29 cellular contexts compared by ENCODE assay signal in genomic region chr2:85990084-85990483, GRCh38.
DNase-seq lines count a peak whose midpoint lies in the region; ATAC-seq and TF ChIP-seq lines count a peak whose summit lies in the region.
"Had no signal": no experiment of that assay in that cellular context is flagged by ENCODE, and none has a peak within 500 bp of the region (broad histone marks: within the 10 kb centered on the region; RNA-seq: fewer than 3 reads in every experiment).

No MANE protein-coding gene starts in this region.

- H3K79me2 ChIP-seq in H9 (ENCODE audit: insufficient read depth, low read length) (no peaks in the 10 kb centered on the region), mesendoderm (ENCODE audit: control insufficient read depth, insufficient read depth, low read length) (no peaks in the 10 kb centered on the region), MM.1S (ENCODE audit: low read length) (no peaks in the 10 kb centered on the region)

- DNase-seq in H9 (peak; percentile 6), activated B cell treated with CpG ODN at 0.5 μM for 24 hours (no peak), mesendoderm (peak; percentile 69), prostate gland (ENCODE audit: low spot score) (peak; percentile 1), glutamatergic neuron (no peak), MM.1S (no peak), NCI-H524 treated with DMSO at 0.1 percent for 48 hours (lab: John Stamatoyannopoulos, UW) (no peak)
- DNase-seq: activated CD4-positive, alpha-beta memory T cell treated with anti-CD3 and anti-CD28 coated beads for 36 hours; activated CD4-positive, CD25-positive, alpha-beta regulatory T cell; activated effector memory CD4-positive, alpha-beta T cell treated with anti-CD3 and anti-CD28 coated beads, Interleukin-2, amount 50 U/mL, for 16 hours; activated T-cell treated with anti-CD3 and anti-CD28 coated beads for 4 hours; C1 segment of cervical spinal cord; Caco-2; dermis blood vessel endothelial cell; hippocampal formation; Kasumi-1; left colon; NCI-H1694 treated with DMSO at 0.1 percent for 48 hours; occipital lobe; stimulated activated CD4-positive, alpha-beta T cell treated with anti-CD3 and anti-CD28 coated beads, Interleukin-1b, Interleukin-23, amount 100 ng/mL, for 48 hours; stimulated activated CD8-positive, alpha-beta memory T cell treated with anti-CD3 and anti-CD28 coated beads, Interleukin-4, amount 100 ng/mL, for 48 hours; stomach had no signal

- no peak overlapping the region for H3K18ac ChIP-seq in H9 (ENCODE audit: insufficient read length, low read depth, low read length)
- no peak overlapping the region for H3K18ac ChIP-seq in mesendoderm (ENCODE audit: low read length)

- no peaks in the 10 kb centered on the region for H3K23me2 ChIP-seq in H9 (ENCODE audit: insufficient read length, low read depth, low read length, poor library complexity, severe bottlenecking)

- no peak overlapping the region for H2BK20ac ChIP-seq in H9 (ENCODE audit: low read depth, low read length, poor library complexity, severe bottlenecking)

- TF ChIP-seq CTCF in H9 (conservative IDR thresholded peaks at IDR 0.05) (no peak), activated B cell treated with CpG ODN at 0.5 μM for 24 hours (IDR thresholded peaks at IDR 0.05) (no peak), prostate gland (IDR thresholded peaks at IDR 0.05) (no peak), glutamatergic neuron (IDR thresholded peaks at IDR 0.05; ENCODE audit: partially characterized antibody, unreplicated experiment) (no peak), MM.1S (IDR thresholded peaks at IDR 0.05; ENCODE audit: low read length) (no peak)

- H3K27ac ChIP-seq in H9 (ENCODE audit: insufficient read length, low read depth, low read length) (no peak overlapping the region), mesendoderm (ENCODE audit: low read depth, low read length) (no peak overlapping the region), prostate gland (no peak overlapping the region), MM.1S (ENCODE audit: low read length) (no peak overlapping the region)
- H3K27ac ChIP-seq: gastroesophageal sphincter, HL-60, SJSA1, stomach, tibial nerve had no signal

- H2BK5ac ChIP-seq in H9 (ENCODE audit: insufficient read length, low read length): no peak overlapping the region
- no peak overlapping the region for H2BK5ac ChIP-seq in mesendoderm (ENCODE audit: low read length)

- H2BK120ac ChIP-seq in H9 (ENCODE audit: low read depth, low read length, poor library complexity, severe bottlenecking): no peak overlapping the region
- no peak overlapping the region for H2BK120ac ChIP-seq in mesendoderm (ENCODE audit: low read depth, low read length)

- WGBS in H9 (ENCODE audit: extremely low coverage, insufficient read length, low lambda C conversion rate): no CpG with 5 or more reads among the region's 8 CpGs
- WGBS in mesendoderm (ENCODE audit: extremely low coverage, insufficient coverage, low lambda C conversion rate): no CpG with 5 or more reads among the region's 8 CpGs
- 92% methylated on average over 8 of the region's 8 CpGs for WGBS in prostate gland

- H3K9me3 Mint-ChIP-seq in H9 (no peaks in the 10 kb centered on the region), activated B cell treated with CpG ODN at 0.5 μM for 24 hours (no peaks in the 10 kb centered on the region), glutamatergic neuron (ENCODE audit: unreplicated experiment) (no peaks in the 10 kb centered on the region)
- H3K9me3 Mint-ChIP-seq: activated CD4-positive, alpha-beta memory T cell treated with anti-CD3 and anti-CD28 coated beads for 36 hours; central memory CD8-positive, alpha-beta T cell; memory B cell had no signal

- H3K9ac ChIP-seq in H9 (ENCODE audit: extremely low read depth, insufficient read length, low read length): no peak overlapping the region
- H3K9ac ChIP-seq in mesendoderm (ENCODE audit: low read length): no peak overlapping the region
- H3K9ac ChIP-seq in MM.1S (ENCODE audit: low read length): no peak overlapping the region

- no peak overlapping the region for H3K23ac ChIP-seq in H9 (ENCODE audit: insufficient read length, low read depth, low read length)
- no peak overlapping the region for H3K23ac ChIP-seq in mesendoderm (ENCODE audit: low read length)

- CTCF ChIA-PET in activated B cell treated with CpG ODN at 0.5 μM for 24 hours (lab: Charles Lee): interaction anchor here (0.6 to 2.1 kb wide), 2 partner anchors 90 to 402 kb away, joined by 4 to 7 read pairs; no protein-coding TSS in a partner anchor

- H3K27me3 ChIP-seq in H9 (ENCODE audit: insufficient read depth, low read length) (no peaks in the 10 kb centered on the region), mesendoderm (ENCODE audit: insufficient read depth, low read length, poor library complexity) (no peaks in the 10 kb centered on the region), prostate gland (replicated peaks; ENCODE audit: insufficient read depth) (no peaks in the 10 kb centered on the region), MM.1S (replicated peaks; ENCODE audit: insufficient read depth, low read length) (no peaks in the 10 kb centered on the region)
- H3K27me3 ChIP-seq: gastroesophageal sphincter, SJSA1, stomach, tibial nerve had no signal

- no peak overlapping the region for H4K8ac ChIP-seq in H9 (replicated peaks; ENCODE audit: insufficient read length, low read depth, low read length)
- no peak overlapping the region for H4K8ac ChIP-seq in mesendoderm (ENCODE audit: low read depth, low read length)

- H3K4me1 Mint-ChIP-seq in H9 (no peaks in the 10 kb centered on the region), activated B cell treated with CpG ODN at 0.5 μM for 24 hours (peaks cover 26% of the 10 kb centered on the region), glutamatergic neuron (ENCODE audit: low read depth, unreplicated experiment) (no peaks in the 10 kb centered on the region)

- H3K4me1 ChIP-seq in H9 (ENCODE audit: insufficient read depth, low read length): no peaks in the 10 kb centered on the region
- H3K4me1 ChIP-seq in mesendoderm (ENCODE audit: control insufficient read depth, low read depth, low read length): peaks cover 2% of the 10 kb centered on the region
- H3K4me1 ChIP-seq in prostate gland (replicated peaks): no peaks in the 10 kb centered on the region
- peaks cover 32% of the 10 kb centered on the region for H3K4me1 ChIP-seq in MM.1S (ENCODE audit: low read length)
- H3K4me1 ChIP-seq: Caco-2 had no signal

- H2AK5ac ChIP-seq in H9 (ENCODE audit: insufficient read length, low read length): no peak overlapping the region
- no peak overlapping the region for H2AK5ac ChIP-seq in mesendoderm (ENCODE audit: low read length)

- H2BK15ac ChIP-seq in H9 (ENCODE audit: low read depth, low read length) (no peak overlapping the region), mesendoderm (replicated peaks; ENCODE audit: low read depth) (no peak overlapping the region)

- H3K27me3 Mint-ChIP-seq in H9 (ENCODE audit: low read depth) (no peaks in the 10 kb centered on the region; the same call in 1 of the 2 replicates), activated B cell treated with CpG ODN at 0.5 μM for 24 hours (no peaks in the 10 kb centered on the region), glutamatergic neuron (ENCODE audit: unreplicated experiment) (peaks cover 2% of the 10 kb centered on the region)
- H3K27me3 Mint-ChIP-seq: activated CD4-positive, alpha-beta memory T cell treated with anti-CD3 and anti-CD28 coated beads for 36 hours; central memory CD8-positive, alpha-beta T cell; memory B cell had no signal

- H3K4ac ChIP-seq in H9 (ENCODE audit: low read depth, low read length) (no peak overlapping the region), mesendoderm (ENCODE audit: low read depth, low read length) (no peak overlapping the region)

- H3K56ac ChIP-seq in H9 (ENCODE audit: insufficient read length, low read depth, low read length): no peak overlapping the region
- no peak overlapping the region for H3K56ac ChIP-seq in mesendoderm (ENCODE audit: low read length)

- ATAC-seq in activated B cell treated with CpG ODN at 0.5 μM for 24 hours (ENCODE audit: low read depth): no peak
- ATAC-seq: gastroesophageal sphincter, left colon had no signal

- intact Hi-C loops in activated B cell treated with CpG ODN at 0.5 μM for 24 hours (cut with micrococcal nuclease): loop anchor here (10.0 kb wide), 1 partner anchor 205 kb away; the partner anchor contains the start of genes IMMT and MRPL35
- intact Hi-C loops in prostate gland (cut with DNase I): no loop called here

- H3K9me3 ChIP-seq in H9 (ENCODE audit: control insufficient read depth, low read depth, low read length) (no peaks in the 10 kb centered on the region), prostate gland (no peaks in the 10 kb centered on the region), MM.1S (replicated peaks; ENCODE audit: insufficient read depth, low read length) (no peaks in the 10 kb centered on the region)
- H3K9me3 ChIP-seq: Caco-2, gastroesophageal sphincter, SJSA1, stomach, tibial nerve had no signal

- no peak overlapping the region for H3K4me3 Mint-ChIP-seq in H9
- no peak overlapping the region for H3K4me3 Mint-ChIP-seq in activated B cell treated with CpG ODN at 0.5 μM for 24 hours
- H3K4me3 Mint-ChIP-seq in glutamatergic neuron (ENCODE audit: unreplicated experiment): no peak overlapping the region
- H3K4me3 Mint-ChIP-seq: activated CD4-positive, alpha-beta memory T cell treated with anti-CD3 and anti-CD28 coated beads for 36 hours; central memory CD8-positive, alpha-beta T cell; memory B cell had no signal

- H3K14ac ChIP-seq in H9 (ENCODE audit: insufficient read depth, low read length): no peak overlapping the region

- H3K9me2 ChIP-seq in MM.1S (replicated peaks; ENCODE audit: insufficient read depth, low read length): no peaks in the 10 kb centered on the region

- H3K36me3 ChIP-seq in mesendoderm (ENCODE audit: control insufficient read depth, insufficient read depth, low read length) (no peaks in the 10 kb centered on the region), prostate gland (no peaks in the 10 kb centered on the region), MM.1S (replicated peaks; ENCODE audit: insufficient read depth, low read length) (no peaks in the 10 kb centered on the region)
- H3K36me3 ChIP-seq: gastroesophageal sphincter, SJSA1, stomach, tibial nerve had no signal

- POLR2A ChIA-PET in activated B cell treated with CpG ODN at 0.5 μM for 24 hours (lab: Charles Lee): no interaction called here

- H4K91ac ChIP-seq in H9 (ENCODE audit: insufficient read length, low read depth, low read length): no peak overlapping the region

- no peak overlapping the region for H2BK12ac ChIP-seq in H9 (ENCODE audit: insufficient read length, low read depth, low read length)

- no peaks in the 10 kb centered on the region for H4K20me1 ChIP-seq in H9 (ENCODE audit: control insufficient read depth, insufficient read depth, insufficient read length)
- H4K20me1 ChIP-seq in MM.1S (ENCODE audit: insufficient read depth, low read length): no peaks in the 10 kb centered on the region

- no peak overlapping the region for H2AFZ ChIP-seq in H9 (ENCODE audit: low read length)
- H2AFZ ChIP-seq in MM.1S (ENCODE audit: low read length): no peak overlapping the region

- H3K79me1 ChIP-seq in H9 (ENCODE audit: insufficient read depth, low read depth, low read length, poor library complexity, severe bottlenecking) (no peaks in the 10 kb centered on the region), mesendoderm (ENCODE audit: low read length) (no peaks in the 10 kb centered on the region)

- H3K4me3 ChIP-seq in mesendoderm (ENCODE audit: low read length) (no peak overlapping the region), prostate gland (no peak overlapping the region), MM.1S (ENCODE audit: low read length) (no peak overlapping the region)
- H3K4me3 ChIP-seq: gastroesophageal sphincter, SJSA1, smooth muscle cell, stomach, tibial nerve had no signal

- H3T11ph ChIP-seq in H9 (ENCODE audit: low read length): no peak overlapping the region

- H3K4me2 ChIP-seq in H9 (ENCODE audit: insufficient read depth, insufficient read length, low read length) (no peak overlapping the region), mesendoderm (ENCODE audit: low read length) (no peak overlapping the region), MM.1S (ENCODE audit: low read depth, low read length) (no peak overlapping the region)
- H3K4me2 ChIP-seq: smooth muscle cell had no signal

- H3K27ac Mint-ChIP-seq in H9: 0 out of 7 replicates have a peak overlapping the region, but pooled peaks of 1 of the 3 experiments have one; percentile 2
- peak overlapping the region; percentile 46 for H3K27ac Mint-ChIP-seq in activated B cell treated with CpG ODN at 0.5 μM for 24 hours
- no peak overlapping the region for H3K27ac Mint-ChIP-seq in glutamatergic neuron (ENCODE audit: unreplicated experiment)
- H3K27ac Mint-ChIP-seq: activated CD4-positive, alpha-beta memory T cell treated with anti-CD3 and anti-CD28 coated beads for 36 hours; memory B cell had no signal

- TF ChIP-seq POLR2A in prostate gland (IDR thresholded peaks at IDR 0.05): no peak

- H3F3A ChIP-seq in MM.1S (ENCODE audit: insufficient read depth, low read length): peaks cover 19% of the 10 kb centered on the region

- H4K5ac ChIP-seq in H9 (ENCODE audit: insufficient read length, low read depth, low read length): no peak overlapping the region
- H4K5ac ChIP-seq in mesendoderm (ENCODE audit: low read length): no peak overlapping the region

- no peaks in the 10 kb centered on the region for H3K36me3 Mint-ChIP-seq in H9 (ENCODE audit: insufficient read depth in 1 of 3, low read depth in 3 of 3)
- no peaks in the 10 kb centered on the region for H3K36me3 Mint-ChIP-seq in activated B cell treated with CpG ODN at 0.5 μM for 24 hours (ENCODE audit: low read depth)
- no peaks in the 10 kb centered on the region for H3K36me3 Mint-ChIP-seq in glutamatergic neuron (ENCODE audit: unreplicated experiment)
- H3K36me3 Mint-ChIP-seq: activated CD4-positive, alpha-beta memory T cell treated with anti-CD3 and anti-CD28 coated beads for 36 hours; memory B cell had no signal

Comparison
In these comparisons a context has a peak if more than half of its experiments do, and no peak if none do; other contexts are left out.
1. DNase-seq: peak in H9 (single experiment), mesendoderm (single experiment) and prostate gland (single experiment); none in activated B cell treated with CpG ODN at 0.5 μM for 24 hours (single experiment), glutamatergic neuron (single experiment), MM.1S (single experiment) and NCI-H524 treated with DMSO at 0.1 percent for 48 hours (single experiment).